Comparison of ENCODE assay signal across 13 cellular contexts in genomic region chr22:46846154-46846831, GRCh38.
DNase-seq lines count a peak whose midpoint lies in the region; ATAC-seq and TF ChIP-seq lines count a peak whose summit lies in the region.
"Had no signal": no experiment of that assay in that cellular context is flagged by ENCODE, and none has a peak within 500 bp of the region (broad histone marks: within the 10 kb centered on the region; RNA-seq: fewer than 3 reads in every experiment).

No MANE protein-coding gene starts in this region.

- TF ChIP-seq POLR2A in tibial nerve (IDR thresholded peaks at IDR 0.05), result no peak

- intact Hi-C loops in activated T-helper 1 cell treated with anti-CD3 and anti-CD28 coated beads, Interleukin-12 subunit alpha, Interleukin-12 subunit beta, Interleukin-2, Interleukin-4 antibody, amounts not matched to agents 30 ng/mL and 10 ng/mL and 1 ng/mL, durations not matched to agents 14 hours and 24 hours and 36 hours (cut with micrococcal nuclease), result no loop called here

- H2AFZ ChIP-seq in Karpas-422 (ENCODE audit: low read length), result no peak overlapping the region

- H3K27ac ChIP-seq in tibial nerve, result peak overlapping the region; percentile 34 to 80 (median 63)
- H3K27ac ChIP-seq in Karpas-422 (ENCODE audit: low read length), result no peak overlapping the region

- peaks cover 0 to 7% (median 0%) of the 10 kb centered on the region in 3 donors for H3K36me3 ChIP-seq in tibial nerve
- peaks cover 13% of the 10 kb centered on the region; the same call in 1 of the 2 replicates for H3K36me3 ChIP-seq in Karpas-422 (ENCODE audit: insufficient read depth, low read length)

- peak; percentile 6 for DNase-seq in stimulated activated CD4-positive, alpha-beta T cell treated with anti-CD3 and anti-CD28 coated beads, Interleukin-12 subunit alpha, Interleukin-12 subunit beta, amount 100 ng/mL, for 4 hours
- DNase-seq in stimulated activated CD4-positive, alpha-beta T cell treated with anti-CD3 and anti-CD28 coated beads, Interleukin-4, amount 100 ng/mL, for 1 hour, result no peak
- DNase-seq in activated T-helper 1 cell treated with anti-CD3 and anti-CD28 coated beads, Interleukin-12 subunit alpha, Interleukin-12 subunit beta, Interleukin-2, Interleukin-4 antibody, amounts not matched to agents 30 ng/mL and 10 ng/mL and 1 ng/mL, durations not matched to agents 14 hours and 24 hours and 36 hours (ENCODE audit: low spot score), result no peak
- peak; percentile 11 for DNase-seq in fibroblast of pulmonary artery (ENCODE audit: low read depth)
- DNase-seq in tibial nerve (ENCODE audit: low spot score in 2 of 2), result no peak
- no peak for DNase-seq in Karpas-422
- DNase-seq in GDM1 (lab: John Stamatoyannopoulos, UW), result no peak
- DNase-seq: foreskin melanocyte, H9, NCI-H1092, NCI-H226 had no signal

- no peak for ATAC-seq in GM21737 (IDR thresholded peaks at IDR 0.05; ENCODE audit: unreplicated experiment)

- H3K27me3 ChIP-seq in tibial nerve (no peaks in the 10 kb centered on the region), Karpas-422 (ENCODE audit: low read length) (no peaks in the 10 kb centered on the region)

- WGBS in tibial nerve, 2 donors, result 92 to 93% methylated on average over 16 of the region's 16 CpGs

- no peak overlapping the region for H3K9ac ChIP-seq in Karpas-422 (ENCODE audit: low read length)

- TF ChIP-seq EP300 in tibial nerve (IDR thresholded peaks at IDR 0.05), result no peak

- H3K4me3 ChIP-seq in fibroblast of pulmonary artery (replicated peaks; ENCODE audit: low read depth, low read length) (no peak overlapping the region), tibial nerve (no peak overlapping the region), Karpas-422 (ENCODE audit: low read length) (no peak overlapping the region)

- no peaks in the 10 kb centered on the region for H3K9me2 ChIP-seq in Karpas-422 (replicated peaks; ENCODE audit: insufficient read depth, low read length)

- peaks cover 55% of the 10 kb centered on the region for H4K20me1 ChIP-seq in Karpas-422 (ENCODE audit: insufficient read depth, low read depth, low read length)

- peaks cover 15% of the 10 kb centered on the region for H3K36me3 Mint-ChIP-seq in activated T-helper 1 cell treated with anti-CD3 and anti-CD28 coated beads, Interleukin-12 subunit alpha, Interleukin-12 subunit beta, Interleukin-2, Interleukin-4 antibody, amounts not matched to agents 30 ng/mL and 10 ng/mL and 1 ng/mL, durations not matched to agents 14 hours and 24 hours and 36 hours (ENCODE audit: low read depth)

- peaks cover 30% of the 10 kb centered on the region for H3K4me1 Mint-ChIP-seq in activated T-helper 1 cell treated with anti-CD3 and anti-CD28 coated beads, Interleukin-12 subunit alpha, Interleukin-12 subunit beta, Interleukin-2, Interleukin-4 antibody, amounts not matched to agents 30 ng/mL and 10 ng/mL and 1 ng/mL, durations not matched to agents 14 hours and 24 hours and 36 hours (ENCODE audit: low read depth)

- peak overlapping the region; percentile 13 for H3K27ac Mint-ChIP-seq in activated T-helper 1 cell treated with anti-CD3 and anti-CD28 coated beads, Interleukin-12 subunit alpha, Interleukin-12 subunit beta, Interleukin-2, Interleukin-4 antibody, amounts not matched to agents 30 ng/mL and 10 ng/mL and 1 ng/mL, durations not matched to agents 14 hours and 24 hours and 36 hours
- H3K27ac Mint-ChIP-seq: B cell had no signal

- H3K79me2 ChIP-seq in Karpas-422 (ENCODE audit: low read length), result peaks cover 100% of the 10 kb centered on the region

- H3K4me2 ChIP-seq in Karpas-422 (ENCODE audit: low read depth, low read length, poor library complexity, severe bottlenecking), result no peak overlapping the region

- H3K9me3 ChIP-seq in tibial nerve (no peaks in the 10 kb centered on the region), Karpas-422 (ENCODE audit: low read length) (no peaks in the 10 kb centered on the region)

- H3K4me3 Mint-ChIP-seq in activated T-helper 1 cell treated with anti-CD3 and anti-CD28 coated beads, Interleukin-12 subunit alpha, Interleukin-12 subunit beta, Interleukin-2, Interleukin-4 antibody, amounts not matched to agents 30 ng/mL and 10 ng/mL and 1 ng/mL, durations not matched to agents 14 hours and 24 hours and 36 hours, result no peak overlapping the region
- H3K4me3 Mint-ChIP-seq: B cell, H9 had no signal

- H3K4me1 ChIP-seq in tibial nerve (peaks cover 0 to 31% (median 7%) of the 10 kb centered on the region in 4 donors), Karpas-422 (ENCODE audit: low read length) (no peaks in the 10 kb centered on the region)

- H3K9me3 Mint-ChIP-seq in activated T-helper 1 cell treated with anti-CD3 and anti-CD28 coated beads, Interleukin-12 subunit alpha, Interleukin-12 subunit beta, Interleukin-2, Interleukin-4 antibody, amounts not matched to agents 30 ng/mL and 10 ng/mL and 1 ng/mL, durations not matched to agents 14 hours and 24 hours and 36 hours, result no peaks in the 10 kb centered on the region
- H3K9me3 Mint-ChIP-seq: H9 had no signal

- TF ChIP-seq CTCF in fibroblast of pulmonary artery (IDR thresholded peaks at IDR 0.05; ENCODE audit: low read length, missing control alignments) (no peak), tibial nerve (IDR thresholded peaks at IDR 0.05) (no peak)

- no peaks in the 10 kb centered on the region for H3K27me3 Mint-ChIP-seq in activated T-helper 1 cell treated with anti-CD3 and anti-CD28 coated beads, Interleukin-12 subunit alpha, Interleukin-12 subunit beta, Interleukin-2, Interleukin-4 antibody, amounts not matched to agents 30 ng/mL and 10 ng/mL and 1 ng/mL, durations not matched to agents 14 hours and 24 hours and 36 hours (ENCODE audit: insufficient read depth)
- H3K27me3 Mint-ChIP-seq: B cell had no signal

Comparison
In these comparisons a context has a peak if more than half of its experiments do, and no peak if none do; other contexts are left out.
1. DNase-seq: peak in stimulated activated CD4-positive, alpha-beta T cell treated with anti-CD3 and anti-CD28 coated beads, Interleukin-12 subunit alpha, Interleukin-12 subunit beta, amount 100 ng/mL, for 4 hours (single experiment) and fibroblast of pulmonary artery (single experiment); none in stimulated activated CD4-positive, alpha-beta T cell treated with anti-CD3 and anti-CD28 coated beads, Interleukin-4, amount 100 ng/mL, for 1 hour (single experiment), activated T-helper 1 cell treated with anti-CD3 and anti-CD28 coated beads, Interleukin-12 subunit alpha, Interleukin-12 subunit beta, Interleukin-2, Interleukin-4 antibody, amounts not matched to agents 30 ng/mL and 10 ng/mL and 1 ng/mL, durations not matched to agents 14 hours and 24 hours and 36 hours (single experiment), tibial nerve (0 of 2), Karpas-422 (single experiment) and GDM1 (single experiment).